12 cellular contexts compared by ENCODE assay signal in the genomic region with DNA sequence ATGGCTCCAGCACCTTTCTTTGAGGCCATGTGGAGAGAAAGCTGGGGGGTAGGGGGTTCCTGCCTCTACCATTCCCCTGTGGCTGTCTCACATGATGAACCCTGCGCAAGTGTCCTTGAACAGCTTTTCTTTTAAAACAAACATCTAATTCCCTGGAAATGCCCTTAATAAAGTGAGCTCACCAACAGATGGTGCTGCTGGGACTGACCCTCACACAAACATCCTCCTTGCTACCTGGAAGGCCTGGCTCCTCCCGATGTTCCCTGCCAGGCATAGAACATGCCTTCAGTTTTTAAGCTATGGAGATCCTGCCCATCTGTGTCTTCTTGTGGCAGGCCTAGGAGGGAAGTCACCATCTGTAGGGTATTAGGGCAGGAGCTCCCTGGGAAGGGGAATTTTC.
DNase-seq lines count a peak whose midpoint lies in the region; ATAC-seq and TF ChIP-seq lines count a peak whose summit lies in the region.
"Had no signal": no experiment of that assay in that cellular context is flagged by ENCODE, and none has a peak within 500 bp of the region (broad histone marks: within the 10 kb centered on the region; RNA-seq: fewer than 3 reads in every experiment).

No MANE protein-coding gene starts in this region.

- H3K9me3 Mint-ChIP-seq in MCF 10A (ENCODE audit: unreplicated experiment) = no peaks in the 10 kb centered on the region

- H3K27me3 ChIP-seq in mammary epithelial cell (ENCODE audit: insufficient read depth, low read length) (no peaks in the 10 kb centered on the region), thyroid gland (no peaks in the 10 kb centered on the region)
- H3K27me3 ChIP-seq: ascending aorta, tibial nerve had no signal

- CTCF ChIA-PET in MCF 10A (lab: Yijun Ruan, JAX) (interaction anchor here (0.9 kb wide), 2 partner anchors 12 to 16 kb away, joined by 3 read pairs; no protein-coding TSS in a partner anchor), mammary epithelial cell (lab: Charles Lee; ENCODE audit: low non-redundant PET) (no interaction called here)

- no peak overlapping the region for H3K4me3 Mint-ChIP-seq in MCF 10A (ENCODE audit: unreplicated experiment)
- H3K4me3 Mint-ChIP-seq: activated CD4-positive, alpha-beta T cell treated with anti-CD3 and anti-CD28 coated beads for 36 hours had no signal

- no peak overlapping the region for H3K4me2 ChIP-seq in mammary epithelial cell (ENCODE audit: insufficient read depth, low read depth, low read length)

- ATAC-seq in HG03457 (IDR thresholded peaks at IDR 0.05; ENCODE audit: unreplicated experiment) = no peak
- ATAC-seq in GM21367 (IDR thresholded peaks at IDR 0.05; ENCODE audit: unreplicated experiment) = no peak
- ATAC-seq: activated CD4-positive, alpha-beta T cell treated with anti-CD3 and anti-CD28 coated beads for 36 hours had no signal

- H3K36me3 ChIP-seq in mammary epithelial cell (ENCODE audit: insufficient read depth, low read length) = no peaks in the 10 kb centered on the region
- H3K36me3 ChIP-seq in thyroid gland = no peaks in the 10 kb centered on the region
- H3K36me3 ChIP-seq: ascending aorta, tibial nerve had no signal

- H3K4me1 ChIP-seq in mammary epithelial cell (ENCODE audit: insufficient read depth, low read length) (no peaks in the 10 kb centered on the region), thyroid gland (no peaks in the 10 kb centered on the region)
- H3K4me1 ChIP-seq: ascending aorta, tibial nerve had no signal

- DNase-seq in MCF 10A (ENCODE audit: unreplicated experiment) = peak; percentile 25
- DNase-seq in mammary epithelial cell = no peak
- DNase-seq in SW480 (ENCODE audit: low spot score) = peak; percentile 17
- DNase-seq in glomerular visceral epithelial cell (ENCODE audit: extremely low spot score) = peak; percentile 12
- DNase-seq in thyroid gland = peak; percentile 24 to 33
- DNase-seq in MV-4-11 (lab: John Stamatoyannopoulos, UW) = no peak
- DNase-seq: activated CD4-positive, alpha-beta T cell treated with anti-CD3 and anti-CD28 coated beads for 36 hours; T-helper 1 cell had no signal

- H3K9ac ChIP-seq in mammary epithelial cell (ENCODE audit: insufficient read depth, low read length) = no peak overlapping the region

- H3K27ac ChIP-seq in mammary epithelial cell (ENCODE audit: insufficient read depth, low read depth, low read length) (no peak overlapping the region), thyroid gland (no peak overlapping the region)
- H3K27ac ChIP-seq: ascending aorta, tibial nerve had no signal

- no peaks in the 10 kb centered on the region for H3K36me3 Mint-ChIP-seq in MCF 10A (ENCODE audit: insufficient read depth, unreplicated experiment)

- H3K9me3 ChIP-seq in mammary epithelial cell (replicated peaks; ENCODE audit: insufficient read depth, low read length) (no peaks in the 10 kb centered on the region), thyroid gland (no peaks in the 10 kb centered on the region)
- H3K9me3 ChIP-seq: ascending aorta, tibial nerve had no signal

- no peaks in the 10 kb centered on the region for H3K79me2 ChIP-seq in mammary epithelial cell (ENCODE audit: insufficient read depth, low read length)

- dilution Hi-C loops in mammary epithelial cell (cut with HindIII; ENCODE audit: low sequenced_read_pairs) = no loop called here

- H3K27me3 Mint-ChIP-seq in MCF 10A (ENCODE audit: insufficient read depth, unreplicated experiment) = no peaks in the 10 kb centered on the region

- H3K4me3 ChIP-seq in mammary epithelial cell (replicated peaks in 1 of 3; ENCODE audit: insufficient read depth in 1 of 3, low read depth in 2 of 3, low read length in 3 of 3) = no peak overlapping the region
- no peak overlapping the region for H3K4me3 ChIP-seq in thyroid gland (replicated peaks in 1 of 3)
- H3K4me3 ChIP-seq: ascending aorta, tibial nerve had no signal

- no TSS peak for BruUV-seq in MCF 10A (replicated peaks; lab: Mats Ljungman, UMichigan)
- no TSS peak for BruUV-seq in mammary epithelial cell (replicated peaks; lab: Mats Ljungman, UMichigan)

- WGBS in mammary epithelial cell (ENCODE audit: low coverage, missing lambda C conversion rate) = 80% methylated on average over 2 of the region's 2 CpGs
- 54 to 63% methylated on average over 2 of the region's 2 CpGs for WGBS in thyroid gland, 2 donors

- H2AFZ ChIP-seq in mammary epithelial cell (ENCODE audit: low read depth, low read length) = no peak overlapping the region

- TF ChIP-seq CTCF in MCF 10A (IDR thresholded peaks at IDR 0.05; ENCODE audit: unreplicated experiment) = no peak
- TF ChIP-seq CTCF in mammary epithelial cell (conservative IDR thresholded peaks at IDR 0.05 in 1 of 2, IDR thresholded peaks at IDR 0.05 in 1 of 2; ENCODE audit: extremely low read depth in 1 of 2, insufficient read depth in 1 of 2, low read depth in 1 of 2, low read length in 2 of 2) = peak in 1 of 2 donors; percentile 2
- peak in 3 of 6 experiments; percentile 9 to 33 (median 24) for TF ChIP-seq CTCF in thyroid gland (IDR thresholded peaks at IDR 0.05)

- H4K20me1 ChIP-seq in mammary epithelial cell (ENCODE audit: insufficient read depth, low read length) = no peaks in the 10 kb centered on the region

- H3K4me1 Mint-ChIP-seq in MCF 10A (ENCODE audit: insufficient read depth, unreplicated experiment) = peaks cover 7% of the 10 kb centered on the region
- H3K4me1 Mint-ChIP-seq: activated CD4-positive, alpha-beta T cell treated with anti-CD3 and anti-CD28 coated beads for 36 hours had no signal

- no peak overlapping the region for H3K27ac Mint-ChIP-seq in MCF 10A (ENCODE audit: low read depth, unreplicated experiment)
- H3K27ac Mint-ChIP-seq: activated CD4-positive, alpha-beta T cell treated with anti-CD3 and anti-CD28 coated beads for 36 hours had no signal

- POLR2A ChIA-PET in MCF 10A (lab: Yijun Ruan, JAX) = no interaction called here

- TF ChIP-seq POLR2A in thyroid gland (IDR thresholded peaks at IDR 0.05) = no peak

- in situ Hi-C loops in mammary epithelial cell (cut with MboI; ENCODE audit: low sequenced_read_pairs in 2 of 2) = no loop called here

- intact Hi-C loops in MCF 10A (cut with micrococcal nuclease) (loop anchor here (1.0 kb wide), 1 partner anchor 455 kb away; no protein-coding TSS in a partner anchor), mammary epithelial cell (cut with micrococcal nuclease) (loop anchor here (2.0 kb wide), 1 partner anchor 454 kb away; no protein-coding TSS in a partner anchor), thyroid gland (cut with DNase I) (no loop called here)

Comparison
In these comparisons a context has a peak if more than half of its experiments do, and no peak if none do; other contexts are left out.
1. DNase-seq: peak in MCF 10A (single experiment), SW480 (single experiment), glomerular visceral epithelial cell (single experiment) and thyroid gland (2 of 2); none in mammary epithelial cell (single experiment) and MV-4-11 (single experiment).